1 cellular context compared by ENCODE assay signal in genomic region chr11:124602193-124602592, GRCh38.
TF ChIP-seq lines count a peak whose summit lies in the region.

No MANE protein-coding gene starts in this region.

TF ChIP-seq in H1, 55 proteins besides CTCF, POLR2A, EP300 and RAD21:
- no peak for TF ChIP-seq KDM4A (IDR thresholded peaks at IDR 0.05; ENCODE audit: low read depth, low read length, severe bottlenecking)
- no peak for TF ChIP-seq SRF (IDR thresholded peaks at IDR 0.05; ENCODE audit: low read depth, low read length)
- no peak for TF ChIP-seq BRCA1 (IDR thresholded peaks at IDR 0.05; ENCODE audit: low read depth, low read length)
- no peak for TF ChIP-seq HDAC6 (IDR thresholded peaks at IDR 0.05; ENCODE audit: low read depth, low read length)
- TF ChIP-seq GTF2F1 (IDR thresholded peaks at IDR 0.05; ENCODE audit: borderline replicate concordance, low read depth, low read length), result no peak
- TF ChIP-seq SAP30 (IDR thresholded peaks at IDR 0.05; ENCODE audit: insufficient read depth, insufficient replicate concordance, low read length), result no peak
TF ChIP-seq in H1: peak in this region for 0.
